Comparison of ENCODE assay signal across 8 cellular contexts in the genomic region with DNA sequence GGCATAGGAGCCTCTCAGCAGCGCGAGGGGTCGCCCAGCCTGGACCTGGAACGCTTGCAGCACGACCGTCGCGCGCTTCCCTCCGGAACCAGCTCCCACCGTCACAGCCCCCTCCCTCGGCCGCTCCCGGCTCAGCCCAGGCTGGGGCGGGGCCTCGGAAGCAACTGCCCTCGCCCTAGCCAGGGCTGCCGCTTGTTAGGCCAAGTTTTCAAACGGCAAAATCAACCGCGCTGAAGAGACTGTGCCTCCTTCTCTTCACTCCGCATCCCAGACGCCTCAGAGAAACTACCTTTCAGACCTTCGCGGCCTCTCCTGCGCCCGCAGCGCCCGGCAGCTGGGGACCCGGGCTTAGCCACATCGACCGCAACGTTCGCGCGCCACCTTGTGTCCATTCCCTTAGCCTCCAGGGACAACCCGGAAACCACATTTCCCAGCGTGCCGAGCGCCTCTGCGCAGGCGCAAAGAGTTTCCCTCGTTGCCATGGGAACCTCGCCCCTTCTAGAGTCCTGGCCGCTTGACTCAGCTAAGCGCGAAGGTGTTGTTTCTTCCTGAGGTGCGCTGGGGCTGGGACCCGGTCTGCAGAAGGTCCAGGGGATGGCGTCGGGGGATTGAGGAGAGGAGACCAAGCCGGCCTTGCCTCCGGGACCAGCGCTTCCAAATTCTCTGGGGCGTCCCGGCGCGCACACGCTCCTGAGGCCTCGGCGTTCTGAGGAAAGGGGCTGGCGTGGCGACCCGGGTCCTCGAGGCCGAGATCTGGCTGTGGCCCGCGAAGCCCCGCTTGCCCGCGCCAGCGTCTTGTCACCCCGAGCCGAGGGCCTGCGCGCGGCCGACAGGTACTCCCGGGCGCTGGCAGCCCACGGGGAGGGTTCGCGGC. TPM values are rescaled to one million over a fixed set of nuclear protein-coding genes. Genes with fewer than 3 reads are reported as not detected.
DNase-seq lines count a peak whose midpoint lies in the region; ATAC-seq and TF ChIP-seq lines count a peak whose summit lies in the region.

No MANE protein-coding gene starts in this region.

- peaks cover 0 to 4% of the 10 kb centered on the region in 2 donors for H3K36me3 Mint-ChIP-seq in naive B cell
- peaks cover 14% of the 10 kb centered on the region for H3K36me3 Mint-ChIP-seq in stimulated activated effector memory CD8-positive, alpha-beta T cell treated with anti-CD3 and anti-CD28 coated beads, Interleukin-12 subunit alpha, Interleukin-12 subunit beta, amount 100 ng/mL, for 72 hours

- ATAC-seq in GM21786 (IDR thresholded peaks at IDR 0.05; ENCODE audit: unreplicated experiment) = peak; percentile 64
- ATAC-seq in Panc1 = peak; percentile 95
- peak; percentile 86 to 87 for ATAC-seq in naive B cell (ENCODE audit: low read depth in 2 of 2)
- peak; percentile 93 for ATAC-seq in stimulated activated effector memory CD8-positive, alpha-beta T cell treated with anti-CD3 and anti-CD28 coated beads, Interleukin-12 subunit alpha, Interleukin-12 subunit beta, amount 100 ng/mL, for 72 hours

- H3K27ac ChIP-seq in KOPT-K1 (ENCODE audit: low read depth, low read length, poor library complexity, severe bottlenecking) (peak overlapping the region; percentile 92), Panc1 (ENCODE audit: low read length) (peak overlapping the region; percentile 97)

- intact Hi-C loops in Panc1 (cut with micrococcal nuclease; ENCODE audit: unreplicated experiment) = loop anchor here (2.0 to 10.0 kb wide), 2 partner anchors 53 to 223 kb away; no protein-coding TSS in a partner anchor

- H3K4me1 Mint-ChIP-seq in naive B cell = peaks cover 32 to 48% (median 43%) of the 10 kb centered on the region in 3 donors
- H3K4me1 Mint-ChIP-seq in stimulated activated effector memory CD8-positive, alpha-beta T cell treated with anti-CD3 and anti-CD28 coated beads, Interleukin-12 subunit alpha, Interleukin-12 subunit beta, amount 100 ng/mL, for 72 hours = peaks cover 31% of the 10 kb centered on the region

- H3K9me3 Mint-ChIP-seq in naive B cell = no peaks in the 10 kb centered on the region
- H3K9me3 Mint-ChIP-seq in stimulated activated effector memory CD8-positive, alpha-beta T cell treated with anti-CD3 and anti-CD28 coated beads, Interleukin-12 subunit alpha, Interleukin-12 subunit beta, amount 100 ng/mL, for 72 hours = no peaks in the 10 kb centered on the region

- no peaks in the 10 kb centered on the region for H3K27me3 ChIP-seq in Panc1 (ENCODE audit: control insufficient read depth, insufficient read depth, low read length)

- CTCF ChIA-PET in Panc1 (lab: Charles Lee) = interaction anchor here (0.6 to 2.0 kb wide), 11 partner anchors 10 to 263 kb away, joined by 3 to 21 read pairs (median 6); a partner anchor contains a TSS

- POLR2A ChIA-PET in Panc1 (lab: Charles Lee) = interaction anchor here (0.5 to 1.6 kb wide), 4 partner anchors 78 to 108 kb away, joined by 3 to 4 read pairs (median 4); no protein-coding TSS in a partner anchor

- peak overlapping the region; percentile 82 to 85 for H3K4me3 ChIP-seq in Panc1 (ENCODE audit: low read depth in 2 of 2, low read length in 2 of 2)

- peaks cover 3% of the 10 kb centered on the region; the same call in 1 of the 2 replicates for H3K36me3 ChIP-seq in KOPT-K1 (ENCODE audit: insufficient read depth, low read length)
- no peaks in the 10 kb centered on the region for H3K36me3 ChIP-seq in Panc1 (ENCODE audit: control insufficient read depth, insufficient read depth, low read length)

- peak overlapping the region; percentile 93 to 99 (median 96) for H3K27ac Mint-ChIP-seq in naive B cell
- peak overlapping the region; percentile 97 for H3K27ac Mint-ChIP-seq in stimulated activated effector memory CD8-positive, alpha-beta T cell treated with anti-CD3 and anti-CD28 coated beads, Interleukin-12 subunit alpha, Interleukin-12 subunit beta, amount 100 ng/mL, for 72 hours

- DNase-seq in Daoy (ENCODE audit: low read depth) = peak; percentile 97
- peak; percentile 93 for DNase-seq in Panc1 (ENCODE audit: low read depth, low spot score)
- DNase-seq in activated T-helper 1 cell treated with Interleukin-2 at 50 U/mL for 16 hours (ENCODE audit: low read depth) = peak; percentile 97
- DNase-seq in fibroblast of gingiva (ENCODE audit: low read depth) = peak; percentile 83
- peak; percentile 98 for DNase-seq in naive B cell
- DNase-seq in stimulated activated effector memory CD8-positive, alpha-beta T cell treated with anti-CD3 and anti-CD28 coated beads, Interleukin-12 subunit alpha, Interleukin-12 subunit beta, amount 100 ng/mL, for 72 hours (ENCODE audit: low spot score in 2 of 2) = peak; percentile 99 to 100

- no peaks in the 10 kb centered on the region for H3K9me3 ChIP-seq in KOPT-K1 (ENCODE audit: insufficient read depth, low read length, poor library complexity, severe bottlenecking)
- no peaks in the 10 kb centered on the region for H3K9me3 ChIP-seq in Panc1 (ENCODE audit: control insufficient read depth, insufficient read depth, low read depth, low read length)

- in situ Hi-C loops in Panc1 (cut with HindIII; ENCODE audit: low pct_unique_long_range_greater_than_20kb, low sequenced_read_pairs) = no loop called here

- peaks cover 6% of the 10 kb centered on the region; the same call in 1 of the 2 replicates for H3K4me1 ChIP-seq in Panc1 (ENCODE audit: control insufficient read depth, insufficient read depth, low read length)

- no peaks in the 10 kb centered on the region for H3K27me3 Mint-ChIP-seq in naive B cell

- BruUV-seq in Panc1 (replicated peaks; lab: Mats Ljungman, UMichigan) = no TSS peak

- peak; percentile 99 for TF ChIP-seq CTCF in Panc1 (IDR thresholded peaks at IDR 0.05)

- H3K4me3 Mint-ChIP-seq in naive B cell = peak overlapping the region; percentile 91 to 100 (median 98)
- peak overlapping the region; percentile 96 for H3K4me3 Mint-ChIP-seq in stimulated activated effector memory CD8-positive, alpha-beta T cell treated with anti-CD3 and anti-CD28 coated beads, Interleukin-12 subunit alpha, Interleukin-12 subunit beta, amount 100 ng/mL, for 72 hours

RNA-seq across cellular contexts. Expression of a gene that starts 14.3 kb away (rescaled TPM):
- 2.9 and 6.9 TPM in 2 replicates for total RNA-seq in Daoy (2014; rRNA removed; shearing (Covaris generic))
- 79.8 TPM for total RNA-seq in Panc1 (2021; ENCODE audit: unreplicated experiment)
- polyA plus RNA-seq in Panc1 (2012; ENCODE audit: insufficient read length) = 82.6 TPM
- polyA plus RNA-seq in naive B cell (ENCODE audit: low read depth in 6 of 6) = under 1 TPM in 1 of 6 donors, not detected in 5; 0.18 TPM

RNA-seq across cellular contexts. Expression of a gene that starts 28.5 kb away (rescaled TPM):
- 13.1 and 24.0 TPM in 2 replicates for total RNA-seq in Daoy (2014; rRNA removed; shearing (Covaris generic))
- 76.5 TPM for total RNA-seq in Panc1 (2021; ENCODE audit: unreplicated experiment)
- polyA plus RNA-seq in Panc1 (2012; ENCODE audit: insufficient read length) = 55.6 TPM
- polyA plus RNA-seq in naive B cell (ENCODE audit: low read depth in 6 of 6) = 10 to 100 TPM in 2 of 6 donors, 1 to 10 TPM in 4; 3.5 to 18.4 (median 8.4) TPM

RNA-seq across cellular contexts. Expression of a gene that starts 35.7 kb away (rescaled TPM):
- total RNA-seq in Daoy (2014; rRNA removed; shearing (Covaris generic)) = 54.2 and 56.2 TPM in 2 replicates
- total RNA-seq in Panc1 (2021; ENCODE audit: unreplicated experiment) = 78.7 TPM
- 119 TPM for polyA plus RNA-seq in Panc1 (2012; ENCODE audit: insufficient read length)
- polyA plus RNA-seq in naive B cell (ENCODE audit: low read depth in 6 of 6) = 100 to 1,000 TPM; 340 to 535 (median 458) TPM

RNA-seq across cellular contexts. Expression of a gene that starts 51.3 kb away (rescaled TPM):
- 27.5 and 54.1 TPM in 2 replicates for total RNA-seq in Daoy (2014; rRNA removed; shearing (Covaris generic))
- 103 TPM for total RNA-seq in Panc1 (2021; ENCODE audit: unreplicated experiment)
- polyA plus RNA-seq in Panc1 (2012; ENCODE audit: insufficient read length) = 192 TPM
- polyA plus RNA-seq in naive B cell (ENCODE audit: low read depth in 6 of 6) = 10 to 100 TPM; 17.9 to 63.4 (median 31.7) TPM

RNA-seq across cellular contexts. Expression of a gene that starts 55.8 kb away (rescaled TPM):
- total RNA-seq in Daoy (2014; rRNA removed; shearing (Covaris generic)) = 7.1 TPM in 2 replicates
- 9.3 TPM for total RNA-seq in Panc1 (2021; ENCODE audit: unreplicated experiment)
- polyA plus RNA-seq in Panc1 (2012; ENCODE audit: insufficient read length) = 9.0 TPM
- polyA plus RNA-seq in naive B cell (ENCODE audit: low read depth in 6 of 6) = 10 to 100 TPM in 1 of 6 donors, 1 to 10 TPM in 5; 5.3 to 10.4 (median 7.7) TPM

Comparison
In these comparisons a context has a peak if more than half of its experiments do, and no peak if none do; other contexts are left out.
1. Peak in every context shown above with its lines: DNase-seq, ATAC-seq, H3K4me3 ChIP-seq and H3K27ac ChIP-seq.
2. RNA of a gene that starts 14.3 kb away (total RNA-seq): 79.8 TPM in Panc1 (single experiment); 2.9 to 6.9 TPM in Daoy; every median in the first group is over 10 times any median in the second.